ENCODE assay signal across 11 cellular contexts in the genomic region with DNA sequence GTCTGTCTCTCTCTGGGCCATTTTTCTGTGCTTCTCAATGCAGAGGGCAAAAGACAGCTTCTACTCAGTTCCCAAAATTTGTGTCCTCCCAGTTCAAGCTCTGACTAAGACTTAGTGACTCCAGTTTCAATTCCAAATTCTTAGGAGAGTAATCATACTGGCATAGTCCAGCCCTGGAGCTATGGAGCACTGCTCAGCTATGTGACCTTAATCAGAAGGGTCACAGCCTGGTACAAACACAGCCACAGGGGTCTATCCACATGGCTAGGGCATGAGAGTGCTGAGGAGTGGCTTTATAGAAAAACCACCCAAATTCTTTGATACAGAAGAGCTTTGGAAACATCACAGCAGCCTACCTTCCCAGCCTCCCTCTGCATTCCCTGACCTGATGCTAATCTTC.
DNase-seq lines count a peak whose midpoint lies in the region; ATAC-seq, FAIRE-seq and TF ChIP-seq lines count a peak whose summit lies in the region.
"Had no signal": no experiment of that assay in that cellular context is flagged by ENCODE, and none has a peak within 500 bp of the region (broad histone marks: within the 10 kb centered on the region; RNA-seq: fewer than 3 reads in every experiment).

No MANE protein-coding gene starts in this region.

- DNase-seq in AG08395 (ENCODE audit: low spot score), result peak; percentile 92
- DNase-seq in IMR-90, result peak; percentile 84
- peak; percentile 87 for DNase-seq in mammary epithelial cell
- DNase-seq in keratinocyte (ENCODE audit: low read depth, low spot score), result peak; percentile 80
- DNase-seq in anterior cingulate cortex (lab: John Stamatoyannopoulos, UW), result no peak
- no peak for DNase-seq in cardiac septum (ENCODE audit: low spot score)
- no peak for DNase-seq in nephron progenitor cell
- no peak for DNase-seq in activated T-cell treated with anti-CD3 and anti-CD28 coated beads, Interleukin-2, amount 50 U/mL, for 48 hours
- DNase-seq: hypothalamus, mesendoderm had no signal

- H2BK5ac ChIP-seq in IMR-90 (ENCODE audit: low read depth, low read length, poor library complexity, severe bottlenecking), result peak overlapping the region; percentile 17

- in situ Hi-C loops in IMR-90 (cut with MboI; ENCODE audit: low sequenced_read_pairs), result no loop called here
- in situ Hi-C loops in mammary epithelial cell (cut with MboI; ENCODE audit: low sequenced_read_pairs in 2 of 2), result no loop called here

- H3K9me1 ChIP-seq in IMR-90 (ENCODE audit: insufficient read depth, low read length) (peaks cover 18% of the 10 kb centered on the region), keratinocyte (ENCODE audit: control insufficient read depth, extremely low read depth, insufficient read depth, low read length) (no peaks in the 10 kb centered on the region)

- no peak overlapping the region for H3K4me3 Mint-ChIP-seq in nephron progenitor cell

- H3K79me2 ChIP-seq in mammary epithelial cell (ENCODE audit: insufficient read depth, low read length) (no peaks in the 10 kb centered on the region), keratinocyte (ENCODE audit: control insufficient read depth, insufficient read depth, low read length) (no peaks in the 10 kb centered on the region)

- H4K8ac ChIP-seq in IMR-90 (ENCODE audit: low read depth in 2 of 2, low read length in 2 of 2), result peak overlapping the region in 1 of 2 experiments; percentile 52; a peak in 3 of 4 replicates

- no peaks in the 10 kb centered on the region for H3K36me3 Mint-ChIP-seq in nephron progenitor cell (ENCODE audit: low read depth)

- peak overlapping the region; percentile 66 for H2BK20ac ChIP-seq in IMR-90 (ENCODE audit: low read depth, low read length)

- no peak for TF ChIP-seq RAD21 in IMR-90 (IDR thresholded peaks at IDR 0.05; ENCODE audit: low read length)

- H3K27me3 ChIP-seq in IMR-90 (ENCODE audit: control insufficient read depth, insufficient read depth, low read length) (no peaks in the 10 kb centered on the region), mammary epithelial cell (ENCODE audit: insufficient read depth, low read length) (no peaks in the 10 kb centered on the region), keratinocyte (ENCODE audit: control insufficient read depth, extremely low read depth, insufficient read depth, low read length) (no peaks in the 10 kb centered on the region)

- POLR2A ChIA-PET in IMR-90 (lab: Charles Lee; ENCODE audit: unreplicated experiment), result no interaction called here

- H4K5ac ChIP-seq in IMR-90 (ENCODE audit: low read depth, low read length), result no peak overlapping the region; the same call in 1 of the 2 replicates

- no peak for TF ChIP-seq POLR2A in IMR-90 (IDR thresholded peaks at IDR 0.05; ENCODE audit: low read depth, low read length)

- CTCF ChIA-PET in IMR-90 (lab: Yijun Ruan, JAX), result no interaction called here
- CTCF ChIA-PET in mammary epithelial cell (lab: Charles Lee; ENCODE audit: low non-redundant PET), result interaction anchor here (1.3 kb wide), 1 partner anchor 42 kb away, joined by 5 read pairs; no protein-coding TSS in a partner anchor

- H3K27ac ChIP-seq in IMR-90 (ENCODE audit: insufficient read depth, low read length) (peak overlapping the region; percentile 50; the same call in 1 of the 2 replicates), mammary epithelial cell (ENCODE audit: insufficient read depth, low read depth, low read length) (peak overlapping the region; percentile 76), keratinocyte (ENCODE audit: control insufficient read depth, insufficient read depth, low read length) (peak overlapping the region; percentile 6)

- H2AFZ ChIP-seq in IMR-90 (replicated peaks; ENCODE audit: low read length, poor library complexity) (peak overlapping the region; percentile 25), mammary epithelial cell (ENCODE audit: low read depth, low read length) (no peak overlapping the region), keratinocyte (ENCODE audit: control insufficient read depth, low read length) (no peak overlapping the region)

- no peak overlapping the region for H3K27ac Mint-ChIP-seq in nephron progenitor cell

- no peaks in the 10 kb centered on the region for H4K20me1 ChIP-seq in IMR-90 (ENCODE audit: insufficient read depth, low read length)
- H4K20me1 ChIP-seq in mammary epithelial cell (ENCODE audit: insufficient read depth, low read length), result no peaks in the 10 kb centered on the region
- no peaks in the 10 kb centered on the region for H4K20me1 ChIP-seq in keratinocyte (ENCODE audit: control insufficient read depth, extremely low read depth, insufficient read depth, low read length)

- H3K23ac ChIP-seq in IMR-90 (ENCODE audit: low read depth, low read length), result peak overlapping the region; percentile 25; the same call in 1 of the 2 replicates

- peaks cover 11% of the 10 kb centered on the region for H3K4me1 Mint-ChIP-seq in nephron progenitor cell

- no peaks in the 10 kb centered on the region for H3K36me3 ChIP-seq in IMR-90 (ENCODE audit: control insufficient read depth, insufficient read depth, low read length)
- no peaks in the 10 kb centered on the region for H3K36me3 ChIP-seq in mammary epithelial cell (ENCODE audit: insufficient read depth, low read length)
- no peaks in the 10 kb centered on the region for H3K36me3 ChIP-seq in keratinocyte (ENCODE audit: control insufficient read depth in 2 of 2, extremely low read depth in 1 of 2, insufficient read depth in 2 of 2, low read length in 2 of 2)
- H3K36me3 ChIP-seq: HAP-1 had no signal

- dilution Hi-C loops in IMR-90 (cut with HindIII; ENCODE audit: low sequenced_read_pairs, unreplicated experiment), result no loop called here
- dilution Hi-C loops in mammary epithelial cell (cut with HindIII; ENCODE audit: low sequenced_read_pairs), result no loop called here
- dilution Hi-C loops in keratinocyte (cut with MboI; ENCODE audit: extremely low pct_ligation_motif_present, low sequenced_read_pairs), result no loop called here

- peak; percentile 88 for ATAC-seq in IMR-90 (ENCODE audit: low read depth)

- H3K9me3 Mint-ChIP-seq in nephron progenitor cell, result no peaks in the 10 kb centered on the region

- BruUV-seq in IMR-90 (replicated peaks; lab: Mats Ljungman, UMichigan) (no TSS peak), mammary epithelial cell (replicated peaks; lab: Mats Ljungman, UMichigan) (no TSS peak)

- intact Hi-C loops in IMR-90 (cut with micrococcal nuclease), result no loop called here
- intact Hi-C loops in mammary epithelial cell (cut with micrococcal nuclease), result loop anchor here (1.0 kb wide), 1 partner anchor 194 kb away; no protein-coding TSS in a partner anchor
- intact Hi-C loops in cardiac septum (cut with DNase I), result no loop called here

- H3K18ac ChIP-seq in IMR-90 (ENCODE audit: low read depth, low read length), result 0 out of 2 replicates have a peak overlapping the region, but pooled peaks have one; percentile 33

- H4K91ac ChIP-seq in IMR-90 (ENCODE audit: insufficient read depth, low read depth, low read length), result peak overlapping the region; percentile 75

- peak overlapping the region; percentile 24 for H3K4me2 ChIP-seq in IMR-90 (ENCODE audit: low read depth, low read length)
- H3K4me2 ChIP-seq in mammary epithelial cell (ENCODE audit: insufficient read depth, low read depth, low read length), result peak overlapping the region; percentile 6
- H3K4me2 ChIP-seq in keratinocyte (ENCODE audit: control insufficient read depth, extremely low read depth, insufficient read depth, low read depth, low read length), result peak overlapping the region; percentile 30

- peak overlapping the region; percentile 79 for H2BK120ac ChIP-seq in IMR-90 (ENCODE audit: low read depth, low read length)

- H3K79me1 ChIP-seq in IMR-90 (ENCODE audit: low read depth in 1 of 2, low read length in 2 of 2), result no peaks in the 10 kb centered on the region

- peaks cover 7% of the 10 kb centered on the region for H3K27me3 Mint-ChIP-seq in nephron progenitor cell (ENCODE audit: low read depth, poor library complexity)

- FAIRE-seq in keratinocyte (lab: Jason Lieb, UNC), result peak; percentile 78

- peak overlapping the region; percentile 83 for H2AK5ac ChIP-seq in IMR-90 (ENCODE audit: low read depth, low read length)

- H3K4me3 ChIP-seq in IMR-90 (ENCODE audit: insufficient read depth, low read depth, low read length), result no peak overlapping the region
- no peak overlapping the region for H3K4me3 ChIP-seq in mammary epithelial cell (replicated peaks in 1 of 3; ENCODE audit: insufficient read depth in 1 of 3, low read depth in 2 of 3, low read length in 3 of 3)
- H3K4me3 ChIP-seq in keratinocyte (ENCODE audit: control insufficient read depth in 2 of 3, extremely low read depth in 1 of 3, insufficient read depth in 2 of 3, low read depth in 1 of 3, low read length in 3 of 3), result no peak overlapping the region
- H3K4me3 ChIP-seq: HAP-1 had no signal

- no peak overlapping the region for H3K56ac ChIP-seq in IMR-90 (ENCODE audit: extremely low read depth, insufficient read depth, low read length)

- H3K9ac ChIP-seq in IMR-90 (ENCODE audit: low read depth, low read length) (no peak overlapping the region), mammary epithelial cell (ENCODE audit: insufficient read depth, low read length) (peak overlapping the region; percentile 16), keratinocyte (ENCODE audit: control insufficient read depth, extremely low read depth, insufficient read depth, low read length) (no peak overlapping the region)

- H3K9me3 ChIP-seq in IMR-90 (ENCODE audit: control insufficient read depth, insufficient read depth, low read length) (no peaks in the 10 kb centered on the region), mammary epithelial cell (replicated peaks; ENCODE audit: insufficient read depth, low read length) (no peaks in the 10 kb centered on the region), keratinocyte (ENCODE audit: control insufficient read depth, low read depth, low read length) (no peaks in the 10 kb centered on the region)
- H3K9me3 ChIP-seq: HAP-1 had no signal

- H3K4me1 ChIP-seq in IMR-90 (ENCODE audit: control insufficient read depth, insufficient read depth, low read length) (peaks cover 19% of the 10 kb centered on the region), mammary epithelial cell (ENCODE audit: insufficient read depth, low read length) (peaks cover 43% of the 10 kb centered on the region), keratinocyte (ENCODE audit: control insufficient read depth, extremely low read depth, insufficient read depth, low read length) (peaks cover 33% of the 10 kb centered on the region)
- H3K4me1 ChIP-seq: HAP-1 had no signal

- peak overlapping the region; percentile 75 for H3K14ac ChIP-seq in IMR-90 (replicated peaks; ENCODE audit: low read depth, low read length)

- TF ChIP-seq CTCF in IMR-90 (conservative IDR thresholded peaks at IDR 0.05; ENCODE audit: low read depth, low read length), result no peak
- TF ChIP-seq CTCF in mammary epithelial cell (conservative IDR thresholded peaks at IDR 0.05 in 1 of 2, IDR thresholded peaks at IDR 0.05 in 1 of 2; ENCODE audit: extremely low read depth in 1 of 2, insufficient read depth in 1 of 2, low read depth in 1 of 2, low read length in 2 of 2), result no peak
- TF ChIP-seq CTCF in keratinocyte (optimal IDR thresholded peaks at IDR 0.05 in 1 of 3, IDR thresholded peaks at IDR 0.05 in 1 of 3, conservative IDR thresholded peaks at IDR 0.05 in 1 of 3; ENCODE audit: extremely low read depth in 1 of 3, insufficient read depth in 2 of 3, low read length in 3 of 3), result no peak
- TF ChIP-seq CTCF in nephron progenitor cell (IDR thresholded peaks at IDR 0.05), result no peak

- H2AK9ac ChIP-seq in IMR-90 (replicated peaks; ENCODE audit: low read depth, low read length, poor library complexity), result no peak overlapping the region

- H3K4ac ChIP-seq in IMR-90 (ENCODE audit: low read depth, low read length), result peak overlapping the region; percentile 82

- H2BK15ac ChIP-seq in IMR-90 (ENCODE audit: low read depth, low read length), result peak overlapping the region; percentile 77; the same call in 2 of the 3 replicates

Comparison
In these comparisons a context has a peak if more than half of its experiments do, and no peak if none do; other contexts are left out.
1. DNase-seq: peak in AG08395 (single experiment), IMR-90 (single experiment), mammary epithelial cell (single experiment) and keratinocyte (single experiment); none in anterior cingulate cortex (0 of 58), cardiac septum (single experiment), nephron progenitor cell (single experiment) and activated T-cell treated with anti-CD3 and anti-CD28 coated beads, Interleukin-2, amount 50 U/mL, for 48 hours (0 of 2).
2. H3K27ac ChIP-seq: peak in every context shown above with its lines; median percentile 76 in mammary epithelial cell; 50 in IMR-90; 6 in keratinocyte.
3. Peak in every context shown above with its lines, with median percentiles within 50 percentile points of each other: H3K4me2 ChIP-seq.